In genomic region chr3:186976802-186977201, GRCh38 we compare ENCODE assay signal across 13 cellular contexts. TPM values are rescaled to one million over a fixed set of nuclear protein-coding genes. Genes with fewer than 3 reads are reported as not detected.
DNase-seq lines count a peak whose midpoint lies in the region; ATAC-seq, FAIRE-seq and TF ChIP-seq lines count a peak whose summit lies in the region.
"Had no signal": no experiment of that assay in that cellular context is flagged by ENCODE, and none has a peak within 500 bp of the region (broad histone marks: within the 10 kb centered on the region; RNA-seq: fewer than 3 reads in every experiment).

No MANE protein-coding gene starts in this region.

- H3K27ac ChIP-seq in HUES48 (ENCODE audit: low read depth, low read length) (peak overlapping the region; percentile 37), caudate nucleus (ENCODE audit: low read depth, low read length) (peak overlapping the region; percentile 71), mesendoderm (ENCODE audit: low read depth, low read length) (no peak overlapping the region), PC-3 (ENCODE audit: low read length) (no peak overlapping the region)

- H2AK5ac ChIP-seq in mesendoderm (ENCODE audit: low read length), result no peak overlapping the region

- H3K4me1 Mint-ChIP-seq in stimulated activated naive B cell treated with anti-CD40 and anti-IgM and Interleukin-4, amounts not matched to agents 10 μg/mL and 1 μg/mL and 100 μg/mL, for 72 hours, result peaks cover 33 to 63% of the 10 kb centered on the region in 2 donors

- no peaks in the 10 kb centered on the region for H3K9me3 Mint-ChIP-seq in stimulated activated naive B cell treated with anti-CD40 and anti-IgM and Interleukin-4, amounts not matched to agents 10 μg/mL and 1 μg/mL and 100 μg/mL, for 72 hours
- H3K9me3 Mint-ChIP-seq: activated CD4-positive, alpha-beta T cell treated with anti-CD3 and anti-CD28 coated beads, Interleukin-2, amount 10 ng/mL, durations not matched to agents 7 days and 5 days; activated naive CD8-positive, alpha-beta T cell treated with anti-CD3 and anti-CD28 coated beads, Interleukin-2, amount 50 U/mL, for 24 hours had no signal

- no peaks in the 10 kb centered on the region for H3K27me3 ChIP-seq in HUES48 (ENCODE audit: control insufficient read depth, insufficient read depth, low read length)
- no peaks in the 10 kb centered on the region for H3K27me3 ChIP-seq in mesendoderm (ENCODE audit: insufficient read depth, low read length, poor library complexity)
- H3K27me3 ChIP-seq in PC-3 (ENCODE audit: low read length), result no peaks in the 10 kb centered on the region

- no peak for FAIRE-seq in H54 (lab: Jason Lieb, UNC)

- H3K4me3 ChIP-seq in HUES48 (ENCODE audit: low read depth, low read length) (no peak overlapping the region), mesendoderm (ENCODE audit: low read length) (no peak overlapping the region), PC-3 (ENCODE audit: low read length) (no peak overlapping the region)

- H3K4me2 ChIP-seq in mesendoderm (ENCODE audit: low read length) (no peak overlapping the region), PC-3 (ENCODE audit: low read length) (no peak overlapping the region)

- peaks cover 4% of the 10 kb centered on the region for H3K79me1 ChIP-seq in mesendoderm (ENCODE audit: low read length)

- POLR2A ChIA-PET in PC-3 (lab: Charles Lee; ENCODE audit: unreplicated experiment), result no interaction called here

- peak overlapping the region; percentile 52 for H3K18ac ChIP-seq in mesendoderm (ENCODE audit: low read length)

- H3K36me3 ChIP-seq in HUES48 (ENCODE audit: control insufficient read depth, insufficient read depth, low read length) (peaks cover 83% of the 10 kb centered on the region), mesendoderm (ENCODE audit: control insufficient read depth, insufficient read depth, low read length) (peaks cover 2% of the 10 kb centered on the region), PC-3 (ENCODE audit: low read depth, low read length) (no peaks in the 10 kb centered on the region)

- no peak overlapping the region for H2BK5ac ChIP-seq in mesendoderm (ENCODE audit: low read length)

- no peak for TF ChIP-seq CTCF in PC-3 (conservative IDR thresholded peaks at IDR 0.05; ENCODE audit: low read depth, low read length)

- H3K79me2 ChIP-seq in mesendoderm (ENCODE audit: control insufficient read depth, insufficient read depth, low read length) (no peaks in the 10 kb centered on the region), PC-3 (ENCODE audit: low read length) (no peaks in the 10 kb centered on the region)

- no peak overlapping the region for H2BK120ac ChIP-seq in mesendoderm (ENCODE audit: low read depth, low read length)

- no peak overlapping the region for H4K5ac ChIP-seq in mesendoderm (ENCODE audit: low read length)

- peak overlapping the region; percentile 75 for H3K27ac Mint-ChIP-seq in stimulated activated naive B cell treated with anti-CD40 and anti-IgM and Interleukin-4, amounts not matched to agents 10 μg/mL and 1 μg/mL and 100 μg/mL, for 72 hours
- H3K27ac Mint-ChIP-seq: activated CD4-positive, alpha-beta T cell treated with anti-CD3 and anti-CD28 coated beads, Interleukin-2, amount 10 ng/mL, durations not matched to agents 7 days and 5 days; activated naive CD8-positive, alpha-beta T cell treated with anti-CD3 and anti-CD28 coated beads, Interleukin-2, amount 50 U/mL, for 24 hours had no signal

- no CpG with 5 or more reads among the region's 5 CpGs for WGBS in mesendoderm (ENCODE audit: extremely low coverage, insufficient coverage, low lambda C conversion rate)

- no peaks in the 10 kb centered on the region for H3K9me3 ChIP-seq in HUES48 (ENCODE audit: control insufficient read depth, insufficient read depth, low read length)
- no peaks in the 10 kb centered on the region for H3K9me3 ChIP-seq in PC-3 (ENCODE audit: low read length)

- TF ChIP-seq POLR2A in H54 (IDR thresholded peaks at IDR 0.05; ENCODE audit: low read depth, low read length), result no peak

- H3K23ac ChIP-seq in mesendoderm (ENCODE audit: low read length), result no peak overlapping the region

- H3K4me1 ChIP-seq in HUES48 (ENCODE audit: control insufficient read depth, insufficient read depth, low read length), result no peaks in the 10 kb centered on the region; the same call in 1 of the 2 replicates
- H3K4me1 ChIP-seq in mesendoderm (ENCODE audit: control insufficient read depth, low read depth, low read length), result peaks cover 7% of the 10 kb centered on the region
- peaks cover 13% of the 10 kb centered on the region for H3K4me1 ChIP-seq in PC-3 (ENCODE audit: insufficient read depth, low read length)

- no peak for ATAC-seq in stimulated activated naive B cell treated with anti-CD40 and anti-IgM and Interleukin-4, amounts not matched to agents 10 μg/mL and 1 μg/mL and 100 μg/mL, for 72 hours (replicated peaks)
- ATAC-seq in PC-3, result no peak
- ATAC-seq: activated naive CD8-positive, alpha-beta T cell treated with anti-CD3 and anti-CD28 coated beads, Interleukin-2, amount 50 U/mL, for 24 hours had no signal

- H3K27me3 Mint-ChIP-seq in stimulated activated naive B cell treated with anti-CD40 and anti-IgM and Interleukin-4, amounts not matched to agents 10 μg/mL and 1 μg/mL and 100 μg/mL, for 72 hours, result no peaks in the 10 kb centered on the region
- H3K27me3 Mint-ChIP-seq: activated CD4-positive, alpha-beta T cell treated with anti-CD3 and anti-CD28 coated beads, Interleukin-2, amount 10 ng/mL, durations not matched to agents 7 days and 5 days; activated naive CD8-positive, alpha-beta T cell treated with anti-CD3 and anti-CD28 coated beads, Interleukin-2, amount 50 U/mL, for 24 hours had no signal

- peaks cover 19 to 68% of the 10 kb centered on the region in 2 donors for H3K36me3 Mint-ChIP-seq in stimulated activated naive B cell treated with anti-CD40 and anti-IgM and Interleukin-4, amounts not matched to agents 10 μg/mL and 1 μg/mL and 100 μg/mL, for 72 hours

- H3F3A ChIP-seq in PC-3 (ENCODE audit: low read length, unreplicated experiment), result no peaks in the 10 kb centered on the region

- no TSS peak for BruUV-seq in PC-3 (replicated peaks; lab: Mats Ljungman, UMichigan)

- H3K9ac ChIP-seq in HUES48 (ENCODE audit: low read depth, low read length) (no peak overlapping the region), mesendoderm (ENCODE audit: low read length) (peak overlapping the region; percentile 26), PC-3 (ENCODE audit: low read length) (no peak overlapping the region)

- H2BK15ac ChIP-seq in mesendoderm (replicated peaks; ENCODE audit: low read depth), result no peak overlapping the region

- H2AFZ ChIP-seq in PC-3 (ENCODE audit: low read length), result no peak overlapping the region

- intact Hi-C loops in PC-3 (cut with micrococcal nuclease), result no loop called here

- CTCF ChIA-PET in PC-3 (lab: Charles Lee), result no interaction called here

- H3K9me2 ChIP-seq in PC-3 (replicated peaks; ENCODE audit: low read length), result no peaks in the 10 kb centered on the region

- no peak for DNase-seq in caudate nucleus (lab: John Stamatoyannopoulos, UW)
- DNase-seq in mesendoderm, result no peak
- DNase-seq in stimulated activated naive B cell treated with anti-CD40 and anti-IgM and Interleukin-4, amounts not matched to agents 10 μg/mL and 1 μg/mL and 100 μg/mL, for 72 hours, result no peak
- no peak for DNase-seq in RKO (ENCODE audit: low spot score)
- no peak for DNase-seq in H54 (ENCODE audit: insufficient read length, low spot score)
- DNase-seq in PC-3, result no peak
- DNase-seq in mesenteric fat pad (ENCODE audit: low spot score), result no peak
- DNase-seq: activated CD4-positive, alpha-beta T cell treated with anti-CD3 and anti-CD28 coated beads, Interleukin-2, amount 10 ng/mL, durations not matched to agents 7 days and 5 days; activated naive CD8-positive, alpha-beta T cell treated with anti-CD3 and anti-CD28 coated beads, Interleukin-2, amount 50 U/mL, for 24 hours; KBM-7; NCI-H510A; stimulated activated CD4-positive, alpha-beta T cell treated with anti-CD3 and anti-CD28 coated beads, Interleukin-2, amount 100 ng/mL, for 24 hours had no signal

- no peak overlapping the region for H3K4me3 Mint-ChIP-seq in stimulated activated naive B cell treated with anti-CD40 and anti-IgM and Interleukin-4, amounts not matched to agents 10 μg/mL and 1 μg/mL and 100 μg/mL, for 72 hours
- H3K4me3 Mint-ChIP-seq: activated CD4-positive, alpha-beta T cell treated with anti-CD3 and anti-CD28 coated beads, Interleukin-2, amount 10 ng/mL, durations not matched to agents 7 days and 5 days; activated naive CD8-positive, alpha-beta T cell treated with anti-CD3 and anti-CD28 coated beads, Interleukin-2, amount 50 U/mL, for 24 hours had no signal

- no peak overlapping the region for H3K4ac ChIP-seq in mesendoderm (ENCODE audit: low read depth, low read length)

- H4K8ac ChIP-seq in mesendoderm (ENCODE audit: low read depth, low read length), result no peak overlapping the region

- peak overlapping the region; percentile 66 for H3K56ac ChIP-seq in mesendoderm (ENCODE audit: low read length)

- no peaks in the 10 kb centered on the region for H4K20me1 ChIP-seq in PC-3 (ENCODE audit: low read length)

RNA-seq across cellular contexts. Expression of gene ST6GAL1, which starts 46.5 kb away (rescaled TPM):
- polyA plus RNA-seq in mesendoderm (2013, experiment 1 of 2), result 47.2 TPM
- 46.4 TPM for polyA plus RNA-seq in mesendoderm (2013, experiment 2 of 2)
- total RNA-seq in PC-3 (2014; rRNA removed), result 8.6 and 9.4 TPM in 2 replicates
- total RNA-seq in mesenteric fat pad, result 35.6 TPM

Comparison
In these comparisons a context has a peak if more than half of its experiments do, and no peak if none do; other contexts are left out.
1. H3K27ac ChIP-seq: peak in HUES48 (single experiment) and caudate nucleus (single experiment); none in mesendoderm (single experiment) and PC-3 (single experiment).